12 cellular contexts compared by ENCODE assay signal in the genomic region with DNA sequence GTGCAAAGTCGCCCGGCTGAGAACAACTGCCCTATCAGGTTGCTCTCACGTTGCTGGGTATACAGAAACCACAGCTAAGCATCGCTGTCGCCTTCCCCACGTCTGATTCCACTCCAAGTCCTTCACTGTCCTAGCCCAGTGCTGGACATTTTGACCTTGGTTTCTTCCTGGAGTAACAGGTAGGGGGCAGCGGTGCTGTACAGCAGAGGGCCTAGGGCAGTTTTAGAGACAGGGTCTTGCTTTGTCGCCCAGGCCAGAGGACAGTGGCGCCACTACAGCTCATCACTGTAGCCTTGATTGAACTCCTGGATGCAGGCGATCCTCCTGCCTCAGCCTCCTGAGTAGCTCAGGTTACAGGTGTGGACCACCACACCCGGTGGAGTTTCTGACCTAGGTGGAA. TPM values are rescaled to one million over a fixed set of nuclear protein-coding genes. Genes with fewer than 3 reads are reported as not detected.
DNase-seq lines count a peak whose midpoint lies in the region; ATAC-seq, FAIRE-seq and TF ChIP-seq lines count a peak whose summit lies in the region.
"Had no signal": no experiment of that assay in that cellular context is flagged by ENCODE, and none has a peak within 500 bp of the region (broad histone marks: within the 10 kb centered on the region; RNA-seq: fewer than 3 reads in every experiment).

No MANE protein-coding gene starts in this region.

- H3K27ac Mint-ChIP-seq in astrocyte (ENCODE audit: unreplicated experiment): no peak overlapping the region

- ATAC-seq in HG03196 (IDR thresholded peaks at IDR 0.05; ENCODE audit: unreplicated experiment) (no peak), HG03457 (IDR thresholded peaks at IDR 0.05; ENCODE audit: unreplicated experiment) (no peak), GM18858 (IDR thresholded peaks at IDR 0.05; ENCODE audit: unreplicated experiment) (no peak)
- ATAC-seq: stimulated activated naive CD8-positive, alpha-beta T cell treated with anti-CD3 and anti-CD28 coated beads, Interleukin-15, Interleukin-2, amounts not matched to agents 100 U/mL and 50 U/mL, for 24 hours had no signal

- H3K4me2 ChIP-seq in BLaER1 (peak overlapping the region; percentile 99), astrocyte (ENCODE audit: low read length) (no peak overlapping the region)

- CTCF ChIA-PET in HEK293 (lab: Yijun Ruan, JAX): interaction anchor here (0.6 to 1.8 kb wide), 6 partner anchors 9 to 159 kb away, joined by 3 to 28 read pairs (median 4); a partner anchor contains a TSS

- H3K4me3 Mint-ChIP-seq in astrocyte (ENCODE audit: unreplicated experiment): no peak overlapping the region

- H3K9me3 Mint-ChIP-seq in astrocyte (ENCODE audit: unreplicated experiment): no peaks in the 10 kb centered on the region

- no peak overlapping the region for H2AFZ ChIP-seq in astrocyte (ENCODE audit: low read depth, low read length)

- no peaks in the 10 kb centered on the region for H3K79me2 ChIP-seq in astrocyte (ENCODE audit: insufficient read depth, low read length)

- H3K27me3 Mint-ChIP-seq in astrocyte (ENCODE audit: low read depth, unreplicated experiment): no peaks in the 10 kb centered on the region

- POLR2A ChIA-PET in HEK293 (lab: Yijun Ruan, JAX): interaction anchor here (1.0 to 1.3 kb wide), 2 partner anchors 9 to 48 kb away, joined by 3 to 8 read pairs; no protein-coding TSS in a partner anchor

- no peak for DNase-seq in astrocyte (ENCODE audit: low read depth)
- DNase-seq in left kidney (ENCODE audit: low read depth, low spot score): peak; percentile 30
- DNase-seq in NCI-H446 treated with DMSO at 0.1 percent for 48 hours (lab: John Stamatoyannopoulos, UW): no peak
- DNase-seq: kidney glomerular epithelial cell; stimulated activated naive CD8-positive, alpha-beta T cell treated with anti-CD3 and anti-CD28 coated beads, Interleukin-15, Interleukin-2, amounts not matched to agents 100 U/mL and 50 U/mL, for 24 hours; T1000 had no signal

- H3K36me3 ChIP-seq in BLaER1 (peaks cover 47% of the 10 kb centered on the region), HEK293 (ENCODE audit: control insufficient read depth in 2 of 2, insufficient read depth in 1 of 2, low read length in 2 of 2) (peaks cover 0 to 27% of the 10 kb centered on the region in 2 experiments; a peak in 2 of 3 replicates), astrocyte (ENCODE audit: insufficient read depth, low read length) (no peaks in the 10 kb centered on the region)

- H3K27me3 ChIP-seq in BLaER1: no peaks in the 10 kb centered on the region
- no peaks in the 10 kb centered on the region for H3K27me3 ChIP-seq in astrocyte (ENCODE audit: insufficient read depth, low read length)

- H3K4me1 ChIP-seq in BLaER1: peaks cover 58% of the 10 kb centered on the region
- no peaks in the 10 kb centered on the region for H3K4me1 ChIP-seq in HEK293 (ENCODE audit: control insufficient read depth, insufficient read depth, low read length)
- H3K4me1 ChIP-seq in astrocyte (ENCODE audit: insufficient read depth, low read length): peaks cover 9% of the 10 kb centered on the region

- H3K9ac ChIP-seq in BLaER1 (no peak overlapping the region), astrocyte (ENCODE audit: low read length) (no peak overlapping the region)

- FAIRE-seq in astrocyte (lab: Jason Lieb, UNC): no peak

- TF ChIP-seq CTCF in HEK293 (tag by site-specific recombination; IDR thresholded peaks at IDR 0.05): peak; percentile 48; the same call in 1 of the 2 replicates
- TF ChIP-seq CTCF in astrocyte (IDR thresholded peaks at IDR 0.05; ENCODE audit: insufficient read depth, low read depth, low read length): peak; percentile 15

- H3K27ac ChIP-seq in BLaER1: no peak overlapping the region
- H3K27ac ChIP-seq in HEK293 (ENCODE audit: extremely low read depth, low read depth, low read length): no peak overlapping the region
- H3K27ac ChIP-seq in astrocyte (ENCODE audit: low read depth, low read length): no peak overlapping the region

- H3K36me3 Mint-ChIP-seq in astrocyte (ENCODE audit: low read depth, unreplicated experiment): peaks cover 16% of the 10 kb centered on the region

- H3K4me1 Mint-ChIP-seq in astrocyte (ENCODE audit: low read depth, unreplicated experiment): peaks cover 5% of the 10 kb centered on the region

- H4K20me1 ChIP-seq in BLaER1 (peaks cover 21% of the 10 kb centered on the region; the same call in 1 of the 2 replicates), astrocyte (ENCODE audit: insufficient read depth, low read length) (peaks cover 50% of the 10 kb centered on the region)

- H3K9me3 ChIP-seq in BLaER1: no peaks in the 10 kb centered on the region
- H3K9me3 ChIP-seq in HEK293 (ENCODE audit: control insufficient read depth, insufficient read depth, low read depth, low read length): no peaks in the 10 kb centered on the region
- H3K9me3 ChIP-seq in astrocyte (ENCODE audit: insufficient read depth, low read depth, low read length): no peaks in the 10 kb centered on the region

- no peak overlapping the region for H3K4me3 ChIP-seq in BLaER1
- no peak overlapping the region for H3K4me3 ChIP-seq in HEK293 (ENCODE audit: low read depth, low read length)
- no peak overlapping the region for H3K4me3 ChIP-seq in astrocyte (ENCODE audit: insufficient read depth, low read depth, low read length)

TF ChIP-seq in HEK293, 187 proteins besides CTCF, POLR2A, EP300 and RAD21:
- TF ChIP-seq EGR2 (tag by site-specific recombination; IDR thresholded peaks at IDR 0.05; ENCODE audit: low read depth): 0 out of 2 replicates have a peak, but pooled peaks have one; percentile 2
- no peak for TF ChIP-seq ZFP69B (tag by site-specific recombination; IDR thresholded peaks at IDR 0.05)
- TF ChIP-seq SCRT2 (tag by site-specific recombination; IDR thresholded peaks at IDR 0.05): 0 out of 2 replicates have a peak, but pooled peaks have one; percentile 49
- TF ChIP-seq ZNF404 (tag by site-specific recombination; IDR thresholded peaks at IDR 0.05): no peak
- no peak for TF ChIP-seq KLF16 (tag by site-specific recombination; IDR thresholded peaks at IDR 0.05)
- no peak for TF ChIP-seq ZNF175 (tag by site-specific recombination; IDR thresholded peaks at IDR 0.05)

RNA-seq across cellular contexts. Expression of a gene that starts 2.6 kb away (rescaled TPM):
- total RNA-seq in astrocyte: 8.7 and 10.0 TPM in 2 replicates

RNA-seq across cellular contexts. Expression of a gene that starts 9.8 kb away (rescaled TPM):
- total RNA-seq in astrocyte: 134 and 140 TPM in 2 replicates

RNA-seq across cellular contexts. Expression of a gene that starts 17.1 kb away (rescaled TPM):
- 107 and 115 TPM in 2 replicates for total RNA-seq in astrocyte

RNA-seq across cellular contexts. Expression of a gene that starts 17.7 kb away (rescaled TPM):
- 161 and 164 TPM in 2 replicates for total RNA-seq in astrocyte

RNA-seq across cellular contexts. Expression of a gene that starts 34.2 kb away (rescaled TPM):
- not detected in 2 replicates for total RNA-seq in astrocyte
- total RNA-seq: skeletal muscle tissue had no signal
